In genomic region chr7:91375378-91375777, GRCh38 we compare ENCODE assay signal across 24 cellular contexts.
"Had no signal": no experiment of that assay in that cellular context is flagged by ENCODE, and none has a peak within 500 bp of the region (broad histone marks: within the 10 kb centered on the region; RNA-seq: fewer than 3 reads in every experiment).

No MANE protein-coding gene starts in this region.

- H3K4me3 Mint-ChIP-seq: naive thymus-derived CD4-positive, alpha-beta T cell; nephron progenitor cell had no signal

- H3K4me2 ChIP-seq: smooth muscle cell had no signal

- H3K4me1 ChIP-seq: colonic mucosa, right atrium auricular region, sigmoid colon, suprapubic skin, thyroid gland, upper lobe of left lung, uterus had no signal

- H3K9me3 ChIP-seq: colonic mucosa, heart left ventricle, neutrophil, right atrium auricular region, sigmoid colon, suprapubic skin, thyroid gland, upper lobe of left lung, uterus had no signal

- DNase-seq: cerebellar nuclear complex; colonic mucosa; dermis blood vessel endothelial cell; erythroblast; heart left ventricle; hippocampal formation; left cardiac atrium; left ventricle myocardium superior; naive thymus-derived CD4-positive, alpha-beta T cell; nephron progenitor cell; posterior cingulate gyrus; sigmoid colon; stimulated activated CD4-positive, alpha-beta T cell treated with anti-CD3 and anti-CD28 coated beads, Interleukin-2, amount 100 ng/mL, for 48 hours; stimulated activated naive CD8-positive, alpha-beta T cell treated with anti-CD3 and anti-CD28 coated beads, Interleukin-15, Interleukin-2, amounts not matched to agents 100 U/mL and 50 U/mL, for 24 hours; thyroid gland; upper lobe of left lung; uterus had no signal

- H3K27me3 ChIP-seq: colonic mucosa, heart left ventricle, neutrophil, right atrium auricular region, sigmoid colon, suprapubic skin, thyroid gland, upper lobe of left lung, uterus had no signal

- H3K27ac Mint-ChIP-seq: naive thymus-derived CD4-positive, alpha-beta T cell; nephron progenitor cell had no signal

- H3K36me3 ChIP-seq: colonic mucosa, heart left ventricle, neutrophil, right atrium auricular region, sigmoid colon, suprapubic skin, thyroid gland, upper lobe of left lung, uterus had no signal

- H3K36me3 Mint-ChIP-seq: naive thymus-derived CD4-positive, alpha-beta T cell had no signal

- FAIRE-seq: frontal cortex, keratinocyte had no signal

- H3K4me1 Mint-ChIP-seq: naive thymus-derived CD4-positive, alpha-beta T cell; nephron progenitor cell had no signal

- ATAC-seq: heart left ventricle; left cardiac atrium; left ventricle myocardium superior; naive thymus-derived CD4-positive, alpha-beta T cell; stimulated activated naive CD8-positive, alpha-beta T cell treated with anti-CD3 and anti-CD28 coated beads, Interleukin-15, Interleukin-2, amounts not matched to agents 100 U/mL and 50 U/mL, for 24 hours had no signal

- H3K4me3 ChIP-seq: colonic mucosa, heart left ventricle, lung, right atrium auricular region, sigmoid colon, smooth muscle cell, suprapubic skin, thyroid gland, upper lobe of left lung, uterus had no signal

- H3K27ac ChIP-seq: colonic mucosa, heart left ventricle, neutrophil, right atrium auricular region, sigmoid colon, suprapubic skin, thyroid gland, upper lobe of left lung, uterus had no signal

- H3K9me3 Mint-ChIP-seq: nephron progenitor cell had no signal
